ENCODE assay signal across 31 cellular contexts in genomic region chr7:54781356-54781912, GRCh38.
"Had no signal": no experiment of that assay in that cellular context is flagged by ENCODE, and none has a peak within 500 bp of the region (broad histone marks: within the 10 kb centered on the region; RNA-seq: fewer than 3 reads in every experiment).

No MANE protein-coding gene starts in this region.

- DNase-seq: activated CD4-positive, alpha-beta T cell treated with anti-CD3 and anti-CD28 coated beads for 36 hours; activated CD4-positive, alpha-beta T cell treated with anti-CD3 and anti-CD28 coated beads, Interleukin-2, amount 50 U/mL, for 4 hours; activated CD4-positive, CD25-positive, alpha-beta regulatory T cell; activated effector memory CD4-positive, alpha-beta T cell treated with Interleukin-2 at 50 U/mL for 16 hours; activated naive CD4-positive, alpha-beta T cell treated with anti-CD3 and anti-CD28 coated beads for 36 hours; activated naive CD8-positive, alpha-beta T cell treated with anti-CD3 and anti-CD28 coated beads for 36 hours; activated T-cell treated with anti-CD3 and anti-CD28 coated beads for 4 hours; activated T-cell treated with anti-CD3 and anti-CD28 coated beads, Interleukin-2, amount 50 U/mL, for 72 hours; aorta; body of pancreas; cerebellar nuclear complex; foreskin fibroblast; head of caudate nucleus; hippocampal formation; left ventricle myocardium inferior; ovary; right lobe of liver; stimulated activated CD4-positive, alpha-beta T cell treated with anti-CD3 and anti-CD28 coated beads, Interleukin-2, amount 100 ng/mL, for 48 hours; stimulated activated naive CD8-positive, alpha-beta T cell treated with anti-CD3 and anti-CD28 coated beads, Interleukin-15, Interleukin-2, amounts not matched to agents 100 U/mL and 50 U/mL, for 24 hours; T-helper 17 cell; T1000; testis; transverse colon had no signal

- H3K4me1 Mint-ChIP-seq: activated CD4-positive, alpha-beta T cell treated with anti-CD3 and anti-CD28 coated beads for 36 hours; activated naive CD8-positive, alpha-beta T cell treated with anti-CD3 and anti-CD28 coated beads for 36 hours had no signal

- ATAC-seq: activated CD4-positive, alpha-beta T cell treated with anti-CD3 and anti-CD28 coated beads for 36 hours; activated T-cell treated with anti-CD3 and anti-CD28 coated beads, Interleukin-2, amount 50 U/mL, for 72 hours; body of pancreas; esophagus mucosa; right lobe of liver; stimulated activated naive CD8-positive, alpha-beta T cell treated with anti-CD3 and anti-CD28 coated beads, Interleukin-15, Interleukin-2, amounts not matched to agents 100 U/mL and 50 U/mL, for 24 hours; T-helper 17 cell had no signal

- H3K4me3 Mint-ChIP-seq: activated CD4-positive, alpha-beta T cell treated with anti-CD3 and anti-CD28 coated beads for 36 hours; activated naive CD4-positive, alpha-beta T cell treated with anti-CD3 and anti-CD28 coated beads for 36 hours; activated naive CD8-positive, alpha-beta T cell treated with anti-CD3 and anti-CD28 coated beads for 36 hours; activated T-cell treated with anti-CD3 and anti-CD28 coated beads, Interleukin-2, amount 50 U/mL, for 72 hours; nephron; T-helper 17 cell had no signal

- H3K27ac ChIP-seq: adrenal gland, body of pancreas, cardiac muscle cell, coronary artery, left ventricle myocardium inferior, ovary, right lobe of liver, testis, transverse colon had no signal

- H3K36me3 ChIP-seq: adrenal gland, cardiac muscle cell, left ventricle myocardium inferior, ovary, right lobe of liver, transverse colon had no signal

- H3K27me3 ChIP-seq: adrenal gland, body of pancreas, cardiac muscle cell, ovary, right lobe of liver, testis, transverse colon had no signal

- H3K4me3 ChIP-seq: adrenal gland, body of pancreas, cardiac muscle cell, coronary artery, left ventricle myocardium inferior, ovary, right lobe of liver, testis, transverse colon had no signal

- H3K27ac Mint-ChIP-seq: activated CD4-positive, alpha-beta T cell treated with anti-CD3 and anti-CD28 coated beads for 36 hours; activated naive CD4-positive, alpha-beta T cell treated with anti-CD3 and anti-CD28 coated beads for 36 hours; activated naive CD8-positive, alpha-beta T cell treated with anti-CD3 and anti-CD28 coated beads for 36 hours; activated T-cell treated with anti-CD3 and anti-CD28 coated beads, Interleukin-2, amount 50 U/mL, for 72 hours; nephron; progenitor cell of endocrine pancreas; T-helper 17 cell had no signal

- FAIRE-seq: endothelial cell of umbilical vein, islet of Langerhans had no signal

- H3K4me1 ChIP-seq: adrenal gland, body of pancreas, left ventricle myocardium inferior, right lobe of liver, testis, transverse colon had no signal

- H3K9me3 ChIP-seq: adrenal gland, body of pancreas, left ventricle myocardium inferior, ovary, right lobe of liver, testis, transverse colon had no signal
